1 cellular context compared by ENCODE assay signal in the genomic region with DNA sequence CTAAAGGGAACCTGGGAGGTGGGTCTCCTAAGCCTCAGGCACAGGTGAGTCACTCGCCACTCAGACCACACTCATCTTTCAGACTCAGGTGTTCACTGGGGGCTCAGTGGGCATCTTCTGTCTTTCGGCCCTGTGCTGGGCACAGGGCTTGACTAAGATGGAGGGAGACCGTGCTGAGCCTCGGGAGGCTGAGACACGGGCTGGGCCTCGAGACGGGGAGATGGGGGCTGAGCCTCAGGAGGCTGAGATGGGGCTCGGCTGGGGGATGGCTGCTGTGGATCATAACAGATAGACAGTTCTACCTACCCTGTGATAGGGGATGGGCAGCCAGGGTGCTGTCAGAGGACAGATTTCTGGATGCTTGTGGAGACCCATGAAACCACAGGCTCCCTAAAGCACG.
TF ChIP-seq lines count a peak whose summit lies in the region.

No MANE protein-coding gene starts in this region.

TF ChIP-seq in GM23338, 12 proteins besides CTCF, POLR2A, EP300 and RAD21:
- TF ChIP-seq, protein P1, sequence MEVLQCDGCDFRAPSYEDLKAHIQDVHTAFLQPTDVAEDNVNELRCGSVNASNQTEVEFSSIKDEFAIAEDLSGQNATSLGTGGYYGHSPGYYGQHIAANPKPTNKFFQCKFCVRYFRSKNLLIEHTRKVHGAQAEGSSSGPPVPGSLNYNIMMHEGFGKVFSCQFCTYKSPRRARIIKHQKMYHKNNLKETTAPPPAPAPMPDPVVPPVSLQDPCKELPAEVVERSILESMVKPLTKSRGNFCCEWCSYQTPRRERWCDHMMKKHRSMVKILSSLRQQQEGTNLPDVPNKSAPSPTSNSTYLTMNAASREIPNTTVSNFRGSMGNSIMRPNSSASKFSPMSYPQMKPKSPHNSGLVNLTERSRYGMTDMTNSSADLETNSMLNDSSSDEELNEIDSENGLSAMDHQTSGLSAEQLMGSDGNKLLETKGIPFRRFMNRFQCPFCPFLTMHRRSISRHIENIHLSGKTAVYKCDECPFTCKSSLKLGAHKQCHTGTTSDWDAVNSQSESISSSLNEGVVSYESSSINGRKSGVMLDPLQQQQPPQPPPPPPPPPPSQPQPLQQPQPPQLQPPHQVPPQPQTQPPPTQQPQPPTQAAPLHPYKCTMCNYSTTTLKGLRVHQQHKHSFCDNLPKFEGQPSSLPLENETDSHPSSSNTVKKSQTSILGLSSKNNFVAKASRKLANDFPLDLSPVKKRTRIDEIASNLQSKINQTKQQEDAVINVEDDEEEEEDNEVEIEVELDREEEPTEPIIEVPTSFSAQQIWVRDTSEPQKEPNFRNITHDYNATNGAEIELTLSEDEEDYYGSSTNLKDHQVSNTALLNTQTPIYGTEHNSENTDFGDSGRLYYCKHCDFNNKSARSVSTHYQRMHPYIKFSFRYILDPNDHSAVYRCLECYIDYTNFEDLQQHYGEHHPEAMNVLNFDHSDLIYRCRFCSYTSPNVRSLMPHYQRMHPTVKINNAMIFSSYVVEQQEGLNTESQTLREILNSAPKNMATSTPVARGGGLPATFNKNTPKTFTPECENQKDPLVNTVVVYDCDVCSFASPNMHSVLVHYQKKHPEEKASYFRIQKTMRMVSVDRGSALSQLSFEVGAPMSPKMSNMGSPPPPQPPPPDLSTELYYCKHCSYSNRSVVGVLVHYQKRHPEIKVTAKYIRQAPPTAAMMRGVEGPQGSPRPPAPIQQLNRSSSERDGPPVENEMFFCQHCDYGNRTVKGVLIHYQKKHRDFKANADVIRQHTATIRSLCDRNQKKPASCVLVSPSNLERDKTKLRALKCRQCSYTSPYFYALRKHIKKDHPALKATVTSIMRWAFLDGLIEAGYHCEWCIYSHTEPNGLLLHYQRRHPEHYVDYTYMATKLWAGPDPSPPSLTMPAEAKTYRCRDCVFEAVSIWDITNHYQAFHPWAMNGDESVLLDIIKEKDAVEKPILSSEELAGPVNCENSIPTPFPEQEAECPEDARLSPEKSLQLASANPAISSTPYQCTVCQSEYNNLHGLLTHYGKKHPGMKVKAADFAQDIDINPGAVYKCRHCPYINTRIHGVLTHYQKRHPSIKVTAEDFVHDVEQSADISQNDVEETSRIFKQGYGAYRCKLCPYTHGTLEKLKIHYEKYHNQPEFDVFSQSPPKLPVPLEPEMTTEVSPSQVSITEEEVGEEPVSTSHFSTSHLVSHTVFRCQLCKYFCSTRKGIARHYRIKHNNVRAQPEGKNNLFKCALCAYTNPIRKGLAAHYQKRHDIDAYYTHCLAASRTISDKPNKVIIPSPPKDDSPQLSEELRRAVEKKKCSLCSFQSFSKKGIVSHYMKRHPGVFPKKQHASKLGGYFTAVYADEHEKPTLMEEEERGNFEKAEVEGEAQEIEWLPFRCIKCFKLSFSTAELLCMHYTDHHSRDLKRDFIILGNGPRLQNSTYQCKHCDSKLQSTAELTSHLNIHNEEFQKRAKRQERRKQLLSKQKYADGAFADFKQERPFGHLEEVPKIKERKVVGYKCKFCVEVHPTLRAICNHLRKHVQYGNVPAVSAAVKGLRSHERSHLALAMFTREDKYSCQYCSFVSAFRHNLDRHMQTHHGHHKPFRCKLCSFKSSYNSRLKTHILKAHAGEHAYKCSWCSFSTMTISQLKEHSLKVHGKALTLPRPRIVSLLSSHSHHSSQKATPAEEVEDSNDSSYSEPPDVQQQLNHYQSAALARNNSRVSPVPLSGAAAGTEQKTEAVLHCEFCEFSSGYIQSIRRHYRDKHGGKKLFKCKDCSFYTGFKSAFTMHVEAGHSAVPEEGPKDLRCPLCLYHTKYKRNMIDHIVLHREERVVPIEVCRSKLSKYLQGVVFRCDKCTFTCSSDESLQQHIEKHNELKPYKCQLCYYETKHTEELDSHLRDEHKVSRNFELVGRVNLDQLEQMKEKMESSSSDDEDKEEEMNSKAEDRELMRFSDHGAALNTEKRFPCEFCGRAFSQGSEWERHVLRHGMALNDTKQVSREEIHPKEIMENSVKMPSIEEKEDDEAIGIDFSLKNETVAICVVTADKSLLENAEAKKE (CRISPR knock-in tag; IDR thresholded peaks at IDR 0.05) = no peak
- TF ChIP-seq JUNB (IDR thresholded peaks at IDR 0.05; ENCODE audit: unreplicated experiment) (no peak), ZNF114 (CRISPR knock-in tag; IDR thresholded peaks at IDR 0.05) (no peak), STAT1 (IDR thresholded peaks at IDR 0.05; ENCODE audit: unreplicated experiment) (no peak), POLR2AphosphoS5 (IDR thresholded peaks at IDR 0.05; ENCODE audit: low read depth) (no peak), CREB1 (CRISPR knock-in tag; IDR thresholded peaks at IDR 0.05; ENCODE audit: low read depth) (no peak), NANOG (IDR thresholded peaks at IDR 0.05; ENCODE audit: borderline replicate concordance) (no peak), ZNF331 (CRISPR knock-in tag; IDR thresholded peaks at IDR 0.05; ENCODE audit: low read depth) (no peak), EZH2 (IDR thresholded peaks at IDR 0.05; ENCODE audit: low read depth, unreplicated experiment) (no peak), EZH2phosphoT487 (IDR thresholded peaks at IDR 0.05; ENCODE audit: unreplicated experiment) (no peak)
- TF ChIP-seq, protein P2, sequence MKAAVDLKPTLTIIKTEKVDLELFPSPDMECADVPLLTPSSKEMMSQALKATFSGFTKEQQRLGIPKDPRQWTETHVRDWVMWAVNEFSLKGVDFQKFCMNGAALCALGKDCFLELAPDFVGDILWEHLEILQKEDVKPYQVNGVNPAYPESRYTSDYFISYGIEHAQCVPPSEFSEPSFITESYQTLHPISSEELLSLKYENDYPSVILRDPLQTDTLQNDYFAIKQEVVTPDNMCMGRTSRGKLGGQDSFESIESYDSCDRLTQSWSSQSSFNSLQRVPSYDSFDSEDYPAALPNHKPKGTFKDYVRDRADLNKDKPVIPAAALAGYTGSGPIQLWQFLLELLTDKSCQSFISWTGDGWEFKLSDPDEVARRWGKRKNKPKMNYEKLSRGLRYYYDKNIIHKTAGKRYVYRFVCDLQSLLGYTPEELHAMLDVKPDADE (IDR thresholded peaks at IDR 0.05) = no peak
- TF ChIP-seq, protein P3, sequence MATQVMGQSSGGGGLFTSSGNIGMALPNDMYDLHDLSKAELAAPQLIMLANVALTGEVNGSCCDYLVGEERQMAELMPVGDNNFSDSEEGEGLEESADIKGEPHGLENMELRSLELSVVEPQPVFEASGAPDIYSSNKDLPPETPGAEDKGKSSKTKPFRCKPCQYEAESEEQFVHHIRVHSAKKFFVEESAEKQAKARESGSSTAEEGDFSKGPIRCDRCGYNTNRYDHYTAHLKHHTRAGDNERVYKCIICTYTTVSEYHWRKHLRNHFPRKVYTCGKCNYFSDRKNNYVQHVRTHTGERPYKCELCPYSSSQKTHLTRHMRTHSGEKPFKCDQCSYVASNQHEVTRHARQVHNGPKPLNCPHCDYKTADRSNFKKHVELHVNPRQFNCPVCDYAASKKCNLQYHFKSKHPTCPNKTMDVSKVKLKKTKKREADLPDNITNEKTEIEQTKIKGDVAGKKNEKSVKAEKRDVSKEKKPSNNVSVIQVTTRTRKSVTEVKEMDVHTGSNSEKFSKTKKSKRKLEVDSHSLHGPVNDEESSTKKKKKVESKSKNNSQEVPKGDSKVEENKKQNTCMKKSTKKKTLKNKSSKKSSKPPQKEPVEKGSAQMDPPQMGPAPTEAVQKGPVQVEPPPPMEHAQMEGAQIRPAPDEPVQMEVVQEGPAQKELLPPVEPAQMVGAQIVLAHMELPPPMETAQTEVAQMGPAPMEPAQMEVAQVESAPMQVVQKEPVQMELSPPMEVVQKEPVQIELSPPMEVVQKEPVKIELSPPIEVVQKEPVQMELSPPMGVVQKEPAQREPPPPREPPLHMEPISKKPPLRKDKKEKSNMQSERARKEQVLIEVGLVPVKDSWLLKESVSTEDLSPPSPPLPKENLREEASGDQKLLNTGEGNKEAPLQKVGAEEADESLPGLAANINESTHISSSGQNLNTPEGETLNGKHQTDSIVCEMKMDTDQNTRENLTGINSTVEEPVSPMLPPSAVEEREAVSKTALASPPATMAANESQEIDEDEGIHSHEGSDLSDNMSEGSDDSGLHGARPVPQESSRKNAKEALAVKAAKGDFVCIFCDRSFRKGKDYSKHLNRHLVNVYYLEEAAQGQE (IDR thresholded peaks at IDR 0.05; ENCODE audit: unreplicated experiment) = no peak
